ENCODE assay signal across 1 cellular context in the genomic region with DNA sequence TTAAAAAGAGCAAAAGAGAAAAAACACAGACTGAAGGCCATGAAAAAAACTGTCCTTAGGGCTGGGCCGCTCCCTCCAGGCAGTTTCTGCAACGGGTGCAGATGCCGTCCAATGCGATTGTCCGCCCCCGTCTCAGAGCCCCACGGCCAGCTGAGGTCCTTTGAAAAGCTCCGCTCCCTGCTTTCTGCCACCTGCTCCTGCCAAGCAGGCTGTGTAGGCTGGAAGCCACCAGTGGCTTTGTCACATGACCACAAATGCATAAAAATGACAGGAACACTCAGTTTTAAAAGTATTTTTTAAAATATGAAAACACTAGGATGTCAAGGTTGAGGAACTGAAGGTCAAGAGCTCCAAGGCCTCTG.
A peak's percentile ranks its signal among the peaks of the same experiment; 100 is the strongest.
TF ChIP-seq lines count a peak whose summit lies in the region.

No MANE protein-coding gene starts in this region.

TF ChIP-seq in HepG2, 621 proteins besides CTCF, POLR2A, EP300 and RAD21 (continued from another document):
- peak; percentile 33 for TF ChIP-seq PRPF4 (IDR thresholded peaks at IDR 0.05; ENCODE audit: low read depth, low read length, poor library complexity, severe bottlenecking)
TF ChIP-seq in HepG2: peak in this region for 1.
